8 cellular contexts compared by ENCODE assay signal in the genomic region with DNA sequence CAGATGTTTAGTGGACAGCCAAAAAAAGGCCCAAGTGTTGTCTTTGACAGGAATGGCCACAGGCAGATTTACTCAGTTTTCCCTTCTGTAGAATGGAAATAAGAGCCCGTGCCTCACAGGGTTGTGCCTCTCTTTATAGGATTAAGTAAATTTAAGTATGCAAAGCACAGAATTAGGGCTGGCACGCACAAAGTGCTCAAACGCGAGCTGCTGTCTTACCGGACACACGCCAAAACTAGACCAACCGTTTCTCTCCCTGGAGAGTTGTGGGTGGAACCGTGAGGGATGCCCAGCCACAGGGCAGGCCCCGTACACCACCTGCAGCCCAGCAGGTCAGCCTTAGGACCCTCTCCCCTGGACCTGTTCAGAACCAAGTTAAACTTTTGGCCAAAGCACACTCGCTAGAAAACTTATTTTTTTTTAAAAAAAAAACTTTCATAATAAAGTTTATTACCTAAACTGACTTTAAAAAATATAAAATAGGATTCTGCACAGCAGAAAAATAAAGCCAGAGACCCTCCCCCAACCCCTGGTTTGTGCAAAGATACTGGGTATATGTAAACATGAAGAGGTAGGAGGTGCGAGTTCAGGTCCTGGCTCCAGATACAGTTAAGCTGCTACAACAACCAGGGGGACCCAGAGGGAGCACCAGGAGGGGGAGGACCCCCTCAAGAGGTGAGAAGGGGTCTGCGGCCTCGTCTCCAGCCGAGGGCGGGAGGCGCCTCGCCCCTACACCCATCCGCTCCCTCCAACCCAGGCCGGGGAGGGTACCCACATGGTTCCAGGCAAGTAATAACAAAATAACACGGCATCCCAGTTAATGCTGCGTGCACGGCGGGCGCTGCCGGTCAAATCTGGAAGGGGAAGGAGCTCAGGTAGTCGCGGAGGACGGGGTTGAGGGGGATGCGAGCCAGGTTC. TPM values are rescaled to one million over a fixed set of nuclear protein-coding genes. Genes with fewer than 3 reads are reported as not detected.
DNase-seq lines count a peak whose midpoint lies in the region; ATAC-seq and TF ChIP-seq lines count a peak whose summit lies in the region.

No MANE protein-coding gene starts in this region.

- peak overlapping the region; percentile 52 to 85 for H3K4me3 ChIP-seq in CD4-positive, alpha-beta memory T cell (ENCODE audit: low read length in 2 of 2)
- H3K4me3 ChIP-seq in PC-3 (ENCODE audit: low read length) (peak overlapping the region; percentile 82), ectodermal cell (ENCODE audit: insufficient read depth, low read depth, low read length) (peak overlapping the region; percentile 49), neural cell (ENCODE audit: low read length) (peak overlapping the region; percentile 76)

- H3K9me3 ChIP-seq in CD4-positive, alpha-beta memory T cell (ENCODE audit: control insufficient read depth in 1 of 2, low read length in 2 of 2), result no peaks in the 10 kb centered on the region
- H3K9me3 ChIP-seq in PC-3 (ENCODE audit: low read length) (no peaks in the 10 kb centered on the region), ectodermal cell (ENCODE audit: control insufficient read depth, low read length) (no peaks in the 10 kb centered on the region), neural cell (ENCODE audit: low read length) (no peaks in the 10 kb centered on the region)

- H3K4me1 Mint-ChIP-seq in CD4-positive, alpha-beta memory T cell, result peaks cover 40 to 69% (median 52%) of the 10 kb centered on the region in 4 donors

- H3F3A ChIP-seq in PC-3 (ENCODE audit: low read length, unreplicated experiment), result no peaks in the 10 kb centered on the region
- no peaks in the 10 kb centered on the region for H3F3A ChIP-seq in neural cell (ENCODE audit: insufficient read depth, low read length, poor library complexity, severe bottlenecking)

- peaks cover 5 to 33% of the 10 kb centered on the region in 2 donors for H3K36me3 Mint-ChIP-seq in CD4-positive, alpha-beta memory T cell

- TF ChIP-seq RAD21 in neural cell (conservative IDR thresholded peaks at IDR 0.05), result no peak

- POLR2A ChIA-PET in CD4-positive, alpha-beta memory T cell (lab: Charles Lee; ENCODE audit: partially characterized antibody), result interaction anchor here (0.6 to 8.3 kb wide), 40 partner anchors 9 to 488 kb away, joined by 3 to 283 read pairs (median 8); partner anchors contain the start of genes CLEC16A, DEXI, PRM3 and RMI2
- POLR2A ChIA-PET in PC-3 (lab: Charles Lee; ENCODE audit: unreplicated experiment), result interaction anchor here (0.6 to 0.7 kb wide), 2 partner anchors 27 to 112 kb away, joined by 4 to 6 read pairs; no protein-coding TSS in a partner anchor

- TF ChIP-seq CTCF in PC-3 (conservative IDR thresholded peaks at IDR 0.05; ENCODE audit: low read depth, low read length), result no peak
- TF ChIP-seq CTCF in neural cell (IDR thresholded peaks at IDR 0.05; ENCODE audit: poor library complexity, severe bottlenecking), result no peak
- TF ChIP-seq CTCF in foreskin keratinocyte (conservative IDR thresholded peaks at IDR 0.05), result no peak

- CTCF ChIA-PET in CD4-positive, alpha-beta memory T cell (lab: Charles Lee; ENCODE audit: partially characterized antibody), result interaction anchor here (0.7 to 7.6 kb wide), 24 partner anchors 8 to 300 kb away, joined by 3 to 197 read pairs (median 6); no protein-coding TSS in a partner anchor
- CTCF ChIA-PET in PC-3 (lab: Charles Lee), result interaction anchor here (0.6 to 2.5 kb wide), 5 partner anchors 69 to 283 kb away, joined by 3 to 25 read pairs (median 3); no protein-coding TSS in a partner anchor

- peak overlapping the region; percentile 83 for H3K27ac ChIP-seq in CD4-positive, alpha-beta memory T cell (ENCODE audit: low read depth, low read length)
- H3K27ac ChIP-seq in PC-3 (ENCODE audit: low read length), result no peak overlapping the region
- no peak overlapping the region for H3K27ac ChIP-seq in ectodermal cell (ENCODE audit: insufficient read depth, low read depth, low read length, poor library complexity, severe bottlenecking)
- no peak overlapping the region for H3K27ac ChIP-seq in neural cell (ENCODE audit: low read length)
- no peak overlapping the region for H3K27ac ChIP-seq in foreskin keratinocyte

- no peak for DNase-seq in CD4-positive, alpha-beta memory T cell
- DNase-seq in PC-3 (no peak), GF-D8 (lab: John Stamatoyannopoulos, UW) (no peak), foreskin keratinocyte (no peak), OCI-M1 (lab: John Stamatoyannopoulos, UW) (no peak)

- 37 to 41% methylated on average over 28 of the region's 29 CpGs for WGBS in ectodermal cell, 2 experiments

- peak overlapping the region; percentile 81 to 97 (median 95) for H3K27ac Mint-ChIP-seq in CD4-positive, alpha-beta memory T cell

- no peaks in the 10 kb centered on the region for H3K27me3 ChIP-seq in CD4-positive, alpha-beta memory T cell (ENCODE audit: insufficient read depth, low read length)
- H3K27me3 ChIP-seq in PC-3 (ENCODE audit: low read length) (no peaks in the 10 kb centered on the region), ectodermal cell (ENCODE audit: control insufficient read depth, insufficient read depth, low read length, poor library complexity, severe bottlenecking) (peaks cover 21% of the 10 kb centered on the region), neural cell (ENCODE audit: insufficient read depth, low read depth, low read length) (peaks cover 39% of the 10 kb centered on the region), foreskin keratinocyte (no peaks in the 10 kb centered on the region)

- intact Hi-C loops in CD4-positive, alpha-beta memory T cell (cut with micrococcal nuclease), result loop anchor here (5.0 to 10.0 kb wide), 3 partner anchors 62 to 661 kb away; partner anchors contain the start of gene GSPT1
- intact Hi-C loops in PC-3 (cut with micrococcal nuclease), result loop anchor here (10.0 kb wide), 1 partner anchor 119 kb away; no protein-coding TSS in a partner anchor

- H3K79me2 ChIP-seq in PC-3 (ENCODE audit: low read length) (peaks cover 26% of the 10 kb centered on the region), neural cell (replicated peaks; ENCODE audit: insufficient read depth, low read length) (no peaks in the 10 kb centered on the region)

- H2AFZ ChIP-seq in PC-3 (ENCODE audit: low read length), result no peak overlapping the region
- H2AFZ ChIP-seq in neural cell (ENCODE audit: low read depth, low read length), result no peak overlapping the region

- H4K20me1 ChIP-seq in PC-3 (ENCODE audit: low read length) (peaks cover 22% of the 10 kb centered on the region), neural cell (ENCODE audit: insufficient read depth) (no peaks in the 10 kb centered on the region)

- H3K27me3 Mint-ChIP-seq in CD4-positive, alpha-beta memory T cell, result no peaks in the 10 kb centered on the region

- no peak for ATAC-seq in PC-3
- no peak for ATAC-seq in foreskin keratinocyte
- ATAC-seq in GM18873 (IDR thresholded peaks at IDR 0.05; ENCODE audit: low FRiP score, unreplicated experiment), result no peak

- H3K9me2 ChIP-seq in PC-3 (replicated peaks; ENCODE audit: low read length) (no peaks in the 10 kb centered on the region), neural cell (ENCODE audit: insufficient read depth, low read length) (no peaks in the 10 kb centered on the region)

- BruUV-seq in PC-3 (replicated peaks; lab: Mats Ljungman, UMichigan), result TSS peak; percentile 53

- TF ChIP-seq EP300 in neural cell (conservative IDR thresholded peaks at IDR 0.05; ENCODE audit: poor library complexity, severe bottlenecking), result no peak

- H3K9ac ChIP-seq in PC-3 (ENCODE audit: low read length) (peak overlapping the region; percentile 74), neural cell (ENCODE audit: low read length) (no peak overlapping the region)

- peaks cover 57% of the 10 kb centered on the region for H3K4me1 ChIP-seq in CD4-positive, alpha-beta memory T cell (ENCODE audit: insufficient read depth, low read length)
- H3K4me1 ChIP-seq in PC-3 (ENCODE audit: insufficient read depth, low read length) (peaks cover 21% of the 10 kb centered on the region), ectodermal cell (ENCODE audit: control insufficient read depth, insufficient read depth, low read length) (peaks cover 10% of the 10 kb centered on the region), foreskin keratinocyte (peaks cover 5% of the 10 kb centered on the region)

- H3K4me2 ChIP-seq in PC-3 (ENCODE audit: low read length), result peak overlapping the region; percentile 98
- no peak overlapping the region for H3K4me2 ChIP-seq in neural cell (ENCODE audit: low read length)

- peaks cover 6% of the 10 kb centered on the region for H3K36me3 ChIP-seq in CD4-positive, alpha-beta memory T cell (ENCODE audit: insufficient read depth, low read length)
- no peaks in the 10 kb centered on the region for H3K36me3 ChIP-seq in PC-3 (ENCODE audit: low read depth, low read length)
- H3K36me3 ChIP-seq in ectodermal cell (ENCODE audit: control insufficient read depth, insufficient read depth, low read length), result no peaks in the 10 kb centered on the region
- no peaks in the 10 kb centered on the region for H3K36me3 ChIP-seq in neural cell (ENCODE audit: insufficient read depth, low read length)

- peak overlapping the region; percentile 87 to 91 (median 89) for H3K4me3 Mint-ChIP-seq in CD4-positive, alpha-beta memory T cell

- peaks cover 0 to 14% (median 0%) of the 10 kb centered on the region in 8 donors for H3K9me3 Mint-ChIP-seq in CD4-positive, alpha-beta memory T cell

RNA-seq across cellular contexts. Expression of gene SOCS1, which starts 1.8 kb away (rescaled TPM):
- 10 to 100 TPM; 14.7 to 16.7 TPM for total RNA-seq in CD4-positive, alpha-beta memory T cell
- 10 to 100 TPM; 17.6 to 37.8 TPM for polyA plus RNA-seq in CD4-positive, alpha-beta memory T cell
- total RNA-seq in PC-3 (2014; rRNA removed), result 12.5 and 15.5 TPM in 2 replicates
- polyA plus RNA-seq in ectodermal cell (2013, experiment 1 of 4), result 3.6 TPM
- polyA plus RNA-seq in ectodermal cell (2013, experiment 2 of 4), result 4.0 TPM
- 4.7 TPM for polyA plus RNA-seq in ectodermal cell (2013, experiment 3 of 4)
- polyA plus RNA-seq in ectodermal cell (2013, experiment 4 of 4), result 5.1 TPM
- not detected in 2 replicates for polyA plus RNA-seq in neural cell
- 0.49 TPM in 1 of 2 replicates, not detected in the other for polyA minus RNA-seq in neural cell
- 5.2 and 6.3 TPM in 2 replicates for total RNA-seq in foreskin keratinocyte
- 8.8 and 13.1 TPM in 2 replicates for polyA plus RNA-seq in foreskin keratinocyte

RNA-seq across cellular contexts. Expression of gene TNP2, which starts 14.9 kb away (rescaled TPM):
- not detected for total RNA-seq in CD4-positive, alpha-beta memory T cell
- not detected for polyA plus RNA-seq in CD4-positive, alpha-beta memory T cell
- total RNA-seq in PC-3 (2014; rRNA removed) (not detected in 2 replicates), foreskin keratinocyte (not detected in 2 replicates)
- polyA plus RNA-seq in ectodermal cell (2013, experiment 1 of 4), result not detected
- not detected for polyA plus RNA-seq in ectodermal cell (2013, experiment 2 of 4)
- not detected for polyA plus RNA-seq in ectodermal cell (2013, experiment 3 of 4)
- polyA plus RNA-seq in ectodermal cell (2013, experiment 4 of 4), result not detected
- polyA plus RNA-seq in neural cell (not detected in 2 replicates), foreskin keratinocyte (not detected in 2 replicates)
- polyA minus RNA-seq in neural cell, result not detected in 2 replicates

RNA-seq across cellular contexts. Expression of gene PRM3, which starts 19.2 kb away (rescaled TPM):
- not detected for total RNA-seq in CD4-positive, alpha-beta memory T cell
- polyA plus RNA-seq in CD4-positive, alpha-beta memory T cell, result not detected
- not detected in 2 replicates for total RNA-seq in PC-3 (2014; rRNA removed)
- not detected for polyA plus RNA-seq in ectodermal cell (2013, experiment 1 of 4)
- polyA plus RNA-seq in ectodermal cell (2013, experiment 2 of 4), result not detected
- not detected for polyA plus RNA-seq in ectodermal cell (2013, experiment 3 of 4)
- not detected for polyA plus RNA-seq in ectodermal cell (2013, experiment 4 of 4)
- polyA plus RNA-seq in neural cell, result not detected in 2 replicates
- polyA minus RNA-seq in neural cell, result not detected in 2 replicates
- not detected in 2 replicates for total RNA-seq in foreskin keratinocyte
- polyA plus RNA-seq in foreskin keratinocyte, result not detected in 2 replicates

RNA-seq across cellular contexts. Expression of gene PRM2, which starts 22.0 kb away (rescaled TPM):
- total RNA-seq in CD4-positive, alpha-beta memory T cell, result not detected
- polyA plus RNA-seq in CD4-positive, alpha-beta memory T cell, result not detected
- total RNA-seq in PC-3 (2014; rRNA removed) (not detected in 2 replicates), foreskin keratinocyte (not detected in 2 replicates)
- not detected for polyA plus RNA-seq in ectodermal cell (2013, experiment 1 of 4)
- not detected for polyA plus RNA-seq in ectodermal cell (2013, experiment 2 of 4)
- not detected for polyA plus RNA-seq in ectodermal cell (2013, experiment 3 of 4)
- polyA plus RNA-seq in ectodermal cell (2013, experiment 4 of 4), result not detected
- polyA plus RNA-seq in neural cell (not detected in 2 replicates), foreskin keratinocyte (not detected in 2 replicates)
- polyA minus RNA-seq in neural cell, result not detected in 2 replicates

RNA-seq across cellular contexts. Expression of gene PRM1, which starts 26.9 kb away (rescaled TPM):
- not detected for total RNA-seq in CD4-positive, alpha-beta memory T cell
- not detected for polyA plus RNA-seq in CD4-positive, alpha-beta memory T cell
- not detected in 2 replicates for total RNA-seq in PC-3 (2014; rRNA removed)
- not detected for polyA plus RNA-seq in ectodermal cell (2013, experiment 1 of 4)
- polyA plus RNA-seq in ectodermal cell (2013, experiment 2 of 4), result not detected
- not detected for polyA plus RNA-seq in ectodermal cell (2013, experiment 3 of 4)
- polyA plus RNA-seq in ectodermal cell (2013, experiment 4 of 4), result not detected
- polyA plus RNA-seq in neural cell, result not detected in 2 replicates
- polyA minus RNA-seq in neural cell, result not detected in 2 replicates
- not detected in 2 replicates for total RNA-seq in foreskin keratinocyte
- polyA plus RNA-seq in foreskin keratinocyte, result not detected in 2 replicates
